29 cellular contexts compared by ENCODE assay signal in the genomic region with DNA sequence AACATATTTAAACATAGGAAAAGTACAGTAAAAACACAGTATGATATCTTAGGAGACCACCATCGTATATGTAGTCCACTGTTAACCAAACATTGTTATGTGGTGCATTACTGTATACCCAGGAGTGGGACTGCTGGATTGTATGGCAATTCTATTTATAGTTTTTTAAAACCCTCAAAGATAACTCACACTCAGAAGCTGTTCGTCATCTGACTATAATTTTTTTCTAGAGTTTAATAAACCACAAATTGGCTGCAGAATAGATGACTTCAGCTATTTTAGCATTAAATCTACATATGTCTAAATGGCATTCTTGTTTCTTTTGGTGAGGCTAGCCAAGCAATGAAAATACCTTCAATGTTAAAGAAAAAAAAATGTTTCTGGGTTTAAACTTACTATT.
"Had no signal": no experiment of that assay in that cellular context is flagged by ENCODE, and none has a peak within 500 bp of the region (broad histone marks: within the 10 kb centered on the region; RNA-seq: fewer than 3 reads in every experiment).

No MANE protein-coding gene starts in this region.

- H3K9ac ChIP-seq: parathyroid adenoma had no signal

- H3K36me3 ChIP-seq: esophagus squamous epithelium, gastroesophageal sphincter, heart left ventricle, left lung, neutrophil, right lobe of liver, stomach, thyroid gland had no signal

- H3K4me2 ChIP-seq: hepatocyte, smooth muscle cell had no signal

- ATAC-seq: effector memory CD8-positive, alpha-beta T cell; foreskin keratinocyte; gastroesophageal sphincter; heart left ventricle; left lung; mucosa of descending colon; natural killer cell treated with Interleukin-12 subunit alpha and Interleukin-12 subunit beta and Interleukin-15 and Interleukin-18, amount 100 ng/mL, for 72 hours; right lobe of liver had no signal

- H3K4me3 Mint-ChIP-seq: effector memory CD8-positive, alpha-beta T cell; mesothelial cell of epicardium; naive B cell; natural killer cell treated with Interleukin-12 subunit alpha and Interleukin-12 subunit beta and Interleukin-15 and Interleukin-18, amount 100 ng/mL, for 72 hours; neural crest cell; type B pancreatic cell had no signal

- H3K9me3 ChIP-seq: esophagus squamous epithelium, gastroesophageal sphincter, neutrophil, right lobe of liver, stomach, thyroid gland had no signal

- DNase-seq: cortex of kidney; effector memory CD8-positive, alpha-beta T cell; erythroblast; esophagus squamous epithelium; foreskin keratinocyte; heart left ventricle; kidney; left lung; mesenchymal stem cell; mucosa of descending colon; naive B cell; right lobe of liver; stimulated activated CD4-positive, alpha-beta T cell treated with anti-CD3 and anti-CD28 coated beads, Interleukin-12 subunit alpha, Interleukin-12 subunit beta, amount 100 ng/mL, for 4 hours; stimulated activated CD4-positive, alpha-beta T cell treated with anti-CD3 and anti-CD28 coated beads, Interleukin-1b, Interleukin-23, amount 100 ng/mL, for 48 hours; stimulated activated CD4-positive, alpha-beta T cell treated with anti-CD3 and anti-CD28 coated beads, Interleukin-4, amount 100 ng/mL, for 1 hour; stimulated activated CD8-positive, alpha-beta memory T cell treated with anti-CD3 and anti-CD28 coated beads, Interleukin-4, amount 100 ng/mL, for 48 hours; stimulated activated naive CD4-positive, alpha-beta T cell treated with Interleukin-2 at 50 U/mL for 16 hours; stomach; thyroid gland had no signal

- H3K79me2 ChIP-seq: hepatocyte, parathyroid adenoma had no signal

- H3K27ac ChIP-seq: esophagus squamous epithelium, foreskin keratinocyte, gastroesophageal sphincter, heart left ventricle, hepatocyte, left lung, neutrophil, parathyroid adenoma, right lobe of liver, stomach, thyroid gland had no signal

- H2AFZ ChIP-seq: hepatocyte, parathyroid adenoma had no signal

- H3K4me1 Mint-ChIP-seq: mesothelial cell of epicardium, naive B cell, neural crest cell had no signal

- H3K9me3 Mint-ChIP-seq: neural crest cell, type B pancreatic cell had no signal

- H3K4me3 ChIP-seq: esophagus squamous epithelium, gastroesophageal sphincter, heart left ventricle, hepatocyte, left lung, mucosa of descending colon, right lobe of liver, smooth muscle cell, stomach, thyroid gland had no signal

- H3K4me1 ChIP-seq: esophagus squamous epithelium, foreskin keratinocyte, gastroesophageal sphincter, heart left ventricle, left lung, parathyroid adenoma, right lobe of liver, stomach, thyroid gland had no signal

- H3K27me3 ChIP-seq: esophagus squamous epithelium, foreskin keratinocyte, gastroesophageal sphincter, heart left ventricle, hepatocyte, left lung, neutrophil, right lobe of liver, stomach, thyroid gland had no signal

- H3K36me3 Mint-ChIP-seq: mesothelial cell of epicardium; naive B cell; natural killer cell treated with Interleukin-12 subunit alpha and Interleukin-12 subunit beta and Interleukin-15 and Interleukin-18, amount 100 ng/mL, for 72 hours; type B pancreatic cell had no signal

- H3K27ac Mint-ChIP-seq: effector memory CD8-positive, alpha-beta T cell; mesothelial cell of epicardium; naive B cell; natural killer cell treated with Interleukin-12 subunit alpha and Interleukin-12 subunit beta and Interleukin-15 and Interleukin-18, amount 100 ng/mL, for 72 hours; progenitor cell of endocrine pancreas; type B pancreatic cell had no signal
